Comparison of ENCODE assay signal across 16 cellular contexts in genomic region chr13:98446234-98446621, GRCh38.
DNase-seq lines count a peak whose midpoint lies in the region; ATAC-seq lines count a peak whose summit lies in the region.
"Had no signal": no experiment of that assay in that cellular context is flagged by ENCODE, and none has a peak within 500 bp of the region (broad histone marks: within the 10 kb centered on the region; RNA-seq: fewer than 3 reads in every experiment).

No MANE protein-coding gene starts in this region.

- peak overlapping the region; percentile 63 for H3K27ac ChIP-seq in CD4-positive, CD25-positive, alpha-beta regulatory T cell (ENCODE audit: insufficient read depth, low read length, poor library complexity, severe bottlenecking)
- H3K27ac ChIP-seq in muscle layer of colon (ENCODE audit: low read depth, low read length): peak overlapping the region; percentile 19
- H3K27ac ChIP-seq: colonic mucosa had no signal

- H3K4me3 Mint-ChIP-seq in CD4-positive, CD25-positive, alpha-beta regulatory T cell: no peak overlapping the region
- no peak overlapping the region for H3K4me3 Mint-ChIP-seq in activated naive CD8-positive, alpha-beta T cell treated with anti-CD3 and anti-CD28 coated beads, Interleukin-2, amount 10 ng/mL, durations not matched to agents 7 days and 5 days
- H3K4me3 Mint-ChIP-seq: activated CD4-positive, alpha-beta T cell treated with anti-CD3 and anti-CD28 coated beads for 36 hours had no signal

- no peak for DNase-seq in CD4-positive, CD25-positive, alpha-beta regulatory T cell
- no peak for DNase-seq in activated naive CD8-positive, alpha-beta T cell treated with anti-CD3 and anti-CD28 coated beads, Interleukin-2, amount 10 ng/mL, durations not matched to agents 7 days and 5 days
- DNase-seq in NCI-H524 treated with DMSO at 0.1 percent for 48 hours (lab: John Stamatoyannopoulos, UW) (no peak), NCI-H1105 (lab: John Stamatoyannopoulos, UW) (no peak)
- DNase-seq: activated CD4-positive, alpha-beta T cell treated with anti-CD3 and anti-CD28 coated beads for 36 hours; activated effector memory CD4-positive, alpha-beta T cell treated with anti-CD3 and anti-CD28 coated beads, Interleukin-2, amount 50 U/mL, for 16 hours; AML-193; colonic mucosa; NCI-H1092 treated with DMSO at 0.1 percent for 48 hours; NCI-H226; OCI-M1 had no signal

- peak overlapping the region; percentile 56 to 90 (median 87) for H3K27ac Mint-ChIP-seq in CD4-positive, CD25-positive, alpha-beta regulatory T cell
- peak overlapping the region; percentile 86 for H3K27ac Mint-ChIP-seq in activated naive CD8-positive, alpha-beta T cell treated with anti-CD3 and anti-CD28 coated beads, Interleukin-2, amount 10 ng/mL, durations not matched to agents 7 days and 5 days

- H3K9me3 ChIP-seq in CD4-positive, CD25-positive, alpha-beta regulatory T cell (ENCODE audit: control insufficient read depth in 2 of 2, low read length in 2 of 2): no peaks in the 10 kb centered on the region
- H3K9me3 ChIP-seq in muscle layer of colon (ENCODE audit: low read length): no peaks in the 10 kb centered on the region
- H3K9me3 ChIP-seq: colonic mucosa, HAP-1 had no signal

- peaks cover 12% of the 10 kb centered on the region for H3K36me3 ChIP-seq in CD4-positive, CD25-positive, alpha-beta regulatory T cell (ENCODE audit: control insufficient read depth, insufficient read depth, low read length)
- H3K36me3 ChIP-seq in muscle layer of colon (ENCODE audit: insufficient read depth, low read length): peaks cover 34% of the 10 kb centered on the region

- H3K9ac ChIP-seq in muscle layer of colon (ENCODE audit: low read length): no peak overlapping the region

- peaks cover 12 to 28% (median 14%) of the 10 kb centered on the region in 4 donors for H3K4me1 Mint-ChIP-seq in CD4-positive, CD25-positive, alpha-beta regulatory T cell
- peaks cover 13% of the 10 kb centered on the region for H3K4me1 Mint-ChIP-seq in activated naive CD8-positive, alpha-beta T cell treated with anti-CD3 and anti-CD28 coated beads, Interleukin-2, amount 10 ng/mL, durations not matched to agents 7 days and 5 days

- peaks cover 23% of the 10 kb centered on the region for H3K4me1 ChIP-seq in CD4-positive, CD25-positive, alpha-beta regulatory T cell (ENCODE audit: control insufficient read depth, insufficient read depth, low read length, poor library complexity, severe bottlenecking)
- peaks cover 31% of the 10 kb centered on the region for H3K4me1 ChIP-seq in muscle layer of colon (ENCODE audit: insufficient read depth, low read length)
- H3K4me1 ChIP-seq: colonic mucosa, HAP-1 had no signal

- H3K27me3 ChIP-seq in CD4-positive, CD25-positive, alpha-beta regulatory T cell (ENCODE audit: control insufficient read depth, insufficient read depth, low read length): no peaks in the 10 kb centered on the region
- H3K27me3 ChIP-seq in muscle layer of colon (ENCODE audit: control insufficient read depth in 1 of 2, insufficient read depth in 2 of 2, low read length in 2 of 2): no peaks in the 10 kb centered on the region
- H3K27me3 ChIP-seq: colonic mucosa had no signal

- peaks cover 8% of the 10 kb centered on the region for H3K36me3 Mint-ChIP-seq in CD4-positive, CD25-positive, alpha-beta regulatory T cell
- peaks cover 5% of the 10 kb centered on the region for H3K36me3 Mint-ChIP-seq in activated naive CD8-positive, alpha-beta T cell treated with anti-CD3 and anti-CD28 coated beads, Interleukin-2, amount 10 ng/mL, durations not matched to agents 7 days and 5 days

- no peaks in the 10 kb centered on the region for H3K9me3 Mint-ChIP-seq in CD4-positive, CD25-positive, alpha-beta regulatory T cell
- no peaks in the 10 kb centered on the region for H3K9me3 Mint-ChIP-seq in activated naive CD8-positive, alpha-beta T cell treated with anti-CD3 and anti-CD28 coated beads, Interleukin-2, amount 10 ng/mL, durations not matched to agents 7 days and 5 days

- no peak overlapping the region for H3K4me3 ChIP-seq in CD4-positive, CD25-positive, alpha-beta regulatory T cell (ENCODE audit: low read depth, low read length)
- H3K4me3 ChIP-seq in muscle layer of colon (ENCODE audit: low read depth in 1 of 2, low read length in 2 of 2): no peak overlapping the region
- H3K4me3 ChIP-seq: colonic mucosa, HAP-1 had no signal

- POLR2A ChIA-PET in activated naive CD8-positive, alpha-beta T cell treated with anti-CD3 and anti-CD28 coated beads, Interleukin-2, amount 10 ng/mL, durations not matched to agents 7 days and 5 days (lab: Charles Lee): interaction anchor here (1.1 to 1.4 kb wide), 3 partner anchors 131 to 227 kb away, joined by 3 to 10 read pairs (median 5); partner anchors contain the start of gene STK24

- no peak for ATAC-seq in CD4-positive, CD25-positive, alpha-beta regulatory T cell (ENCODE audit: low read depth in 2 of 2)
- ATAC-seq in GM19351 (IDR thresholded peaks at IDR 0.05; ENCODE audit: unreplicated experiment): peak; percentile 1
- ATAC-seq in activated naive CD8-positive, alpha-beta T cell treated with anti-CD3 and anti-CD28 coated beads, Interleukin-2, amount 10 ng/mL, durations not matched to agents 7 days and 5 days (ENCODE audit: low read depth): no peak
- ATAC-seq in HG02759 (IDR thresholded peaks at IDR 0.05; ENCODE audit: unreplicated experiment): no peak
- no peak for ATAC-seq in HG03175 (IDR thresholded peaks at IDR 0.05; ENCODE audit: unreplicated experiment)

- H3K27me3 Mint-ChIP-seq in CD4-positive, CD25-positive, alpha-beta regulatory T cell: no peaks in the 10 kb centered on the region
- no peaks in the 10 kb centered on the region for H3K27me3 Mint-ChIP-seq in activated naive CD8-positive, alpha-beta T cell treated with anti-CD3 and anti-CD28 coated beads, Interleukin-2, amount 10 ng/mL, durations not matched to agents 7 days and 5 days
- H3K27me3 Mint-ChIP-seq: activated CD4-positive, alpha-beta T cell treated with anti-CD3 and anti-CD28 coated beads for 36 hours had no signal
